In the genomic region with DNA sequence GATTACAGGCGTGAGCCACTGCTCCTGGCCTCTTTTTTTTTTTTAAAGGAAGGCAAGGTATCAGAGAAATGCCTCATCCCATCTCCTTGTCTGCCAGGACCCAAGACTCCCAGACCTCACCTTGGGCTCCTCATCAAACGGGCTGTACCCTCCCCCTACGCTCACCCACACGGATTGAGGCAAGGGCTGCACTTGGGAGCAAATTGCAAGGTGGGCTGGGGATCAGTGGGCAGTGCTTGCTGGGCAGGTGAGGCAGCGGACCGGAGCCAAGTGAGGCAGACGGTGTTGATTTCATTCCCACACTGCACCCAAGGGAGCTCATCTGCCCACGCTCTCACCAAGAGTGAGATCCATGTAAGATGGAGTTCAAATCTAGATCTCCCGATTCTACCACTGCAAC, we compare ENCODE assay signal across 20 cellular contexts.
"Had no signal": no experiment of that assay in that cellular context is flagged by ENCODE, and none has a peak within 500 bp of the region (broad histone marks: within the 10 kb centered on the region; RNA-seq: fewer than 3 reads in every experiment).

No MANE protein-coding gene starts in this region.

- FAIRE-seq: bronchial epithelial cell had no signal

- H3K27ac ChIP-seq: Peyer's patch, RWPE1, SJCRH30 had no signal

- H3K4me1 ChIP-seq: Peyer's patch had no signal

- H3K9ac ChIP-seq: SK-N-SH had no signal

- H3K27me3 ChIP-seq: Peyer's patch, SJCRH30 had no signal

- H3K4me3 ChIP-seq: Peyer's patch, SJCRH30 had no signal

- H3K9me3 ChIP-seq: Peyer's patch, SJCRH30, SK-N-SH had no signal

- DNase-seq: activated CD4-positive, alpha-beta T cell treated with anti-CD3 and anti-CD28 coated beads for 4 hours; activated CD8-positive, alpha-beta T cell treated with anti-CD3 and anti-CD28 coated beads for 36 hours; activated effector memory CD4-positive, alpha-beta T cell treated with Interleukin-2 at 50 U/mL for 16 hours; activated naive CD4-positive, alpha-beta T cell; activated T-cell treated with anti-CD3 and anti-CD28 coated beads, Interleukin-2, amount 50 U/mL, for 24 hours; aorta; central memory CD4-positive, alpha-beta T cell; KG1; NCI-H1048; NCI-H1930; NCI-H2107; NCI-H69; NK-92 treated with Interleukin-12 subunit alpha and Interleukin-12 subunit beta, amount 100 ng/mL, for 24 hours; Peyer's patch; Right ventricle myocardium superior; SJCRH30; SK-N-SH; T-helper 1 cell had no signal

- H3K4me2 ChIP-seq: SK-N-SH had no signal
